2 cellular contexts compared by ENCODE assay signal in genomic region chr1:54234284-54234683, GRCh38.
TF ChIP-seq lines count a peak whose summit lies in the region.

No MANE protein-coding gene starts in this region.

TF ChIP-seq in WTC11, 78 proteins besides CTCF, POLR2A, EP300 and RAD21 (continued from another document):
- no peak for TF ChIP-seq ZNF423 (CRISPR knock-in tag; IDR thresholded peaks at IDR 0.05)
- no peak for TF ChIP-seq ZNF263 (CRISPR knock-in tag; IDR thresholded peaks at IDR 0.05; ENCODE audit: low read depth)
- no peak for TF ChIP-seq ATF1 (CRISPR knock-in tag; IDR thresholded peaks at IDR 0.05)

TF ChIP-seq in HepG2, 621 proteins besides CTCF, POLR2A, EP300 and RAD21 (continued from another document):
- no peak for TF ChIP-seq TCF12 (IDR thresholded peaks at IDR 0.05)
- TF ChIP-seq TCF12 (CRISPR knock-in tag; IDR thresholded peaks at IDR 0.05): no peak
TF ChIP-seq in HepG2: peak in this region for 1.
